Comparison of ENCODE assay signal across 23 cellular contexts in genomic region chr7:139990142-139990535, GRCh38.
"Had no signal": no experiment of that assay in that cellular context is flagged by ENCODE, and none has a peak within 500 bp of the region (broad histone marks: within the 10 kb centered on the region; RNA-seq: fewer than 3 reads in every experiment).

No MANE protein-coding gene starts in this region.

- H3K4me3 ChIP-seq: ascending aorta, gastrocnemius medialis, heart right ventricle, pancreas, thoracic aorta, upper lobe of right lung had no signal

- DNase-seq: activated B cell treated with CpG ODN at 0.5 μM for 24 hours; activated CD4-positive, alpha-beta memory T cell treated with anti-CD3 and anti-CD28 coated beads for 36 hours; activated CD4-positive, alpha-beta T cell treated with anti-CD3 and anti-CD28 coated beads for 4 hours; activated CD8-positive, alpha-beta memory T cell treated with anti-CD3 and anti-CD28 coated beads, Interleukin-2, amount 10 ng/mL, durations not matched to agents 7 days and 5 days; activated naive CD4-positive, alpha-beta T cell treated with anti-CD3 and anti-CD28 coated beads, Interleukin-2, amount 10 ng/mL, durations not matched to agents 7 days and 5 days; activated T-cell treated with anti-CD3 and anti-CD28 coated beads, Interleukin-2, amount 50 U/mL, for 1 hour; cortex of kidney; effector CD4-positive, alpha-beta T cell; gastrocnemius medialis; heart right ventricle; immature natural killer cell; kidney glomerular epithelial cell; mesendoderm; naive thymus-derived CD4-positive, alpha-beta T cell; pancreas; stimulated activated CD4-positive, alpha-beta T cell treated with anti-CD3 and anti-CD28 coated beads, Interleukin-4, amount 100 ng/mL, for 4 hours; upper lobe of right lung had no signal

- H3K9me3 ChIP-seq: ascending aorta, gastrocnemius medialis, heart right ventricle, neutrophil, pancreas, thoracic aorta, upper lobe of right lung had no signal

- H3K36me3 ChIP-seq: ascending aorta, gastrocnemius medialis, heart right ventricle, pancreas, thoracic aorta, upper lobe of right lung had no signal

- H3K4me1 ChIP-seq: ascending aorta, gastrocnemius medialis, pancreas, upper lobe of right lung had no signal

- H3K27me3 ChIP-seq: ascending aorta, gastrocnemius medialis, heart right ventricle, neutrophil, pancreas, upper lobe of right lung had no signal

- FAIRE-seq: pancreas had no signal

- H3K27ac ChIP-seq: ascending aorta, gastrocnemius medialis, heart right ventricle, neutrophil, pancreas, thoracic aorta, upper lobe of right lung had no signal

- ATAC-seq: activated CD8-positive, alpha-beta memory T cell treated with anti-CD3 and anti-CD28 coated beads, Interleukin-2, amount 10 ng/mL, durations not matched to agents 7 days and 5 days; esophagus mucosa; gastrocnemius medialis; heart right ventricle; naive thymus-derived CD4-positive, alpha-beta T cell; pancreas; sciatic nerve; stimulated activated memory B cell treated with anti-CD40 and anti-IgM and Interleukin-4, amounts not matched to agents 10 μg/mL and 1 μg/mL and 100 μg/mL, for 72 hours; upper lobe of right lung had no signal
